In genomic region chr21:22573834-22574233, GRCh38 we compare ENCODE assay signal across 29 cellular contexts.
"Had no signal": no experiment of that assay in that cellular context is flagged by ENCODE, and none has a peak within 500 bp of the region (broad histone marks: within the 10 kb centered on the region; RNA-seq: fewer than 3 reads in every experiment).

No MANE protein-coding gene starts in this region.

- H3K27me3 ChIP-seq: ascending aorta, breast epithelium, colonic mucosa, heart left ventricle had no signal

- H3K4me1 ChIP-seq: ascending aorta, breast epithelium, colonic mucosa, heart left ventricle had no signal

- DNase-seq: activated B cell treated with CpG ODN at 0.5 μM for 24 hours; activated CD4-positive, alpha-beta T cell treated with anti-CD3 and anti-CD28 coated beads for 48 hours; activated CD4-positive, alpha-beta T cell treated with anti-CD3 and anti-CD28 coated beads, Interleukin-2, amount 50 U/mL, for 1 hour; activated CD4-positive, alpha-beta T cell treated with anti-CD3 and anti-CD28 coated beads, Interleukin-2, amount 50 U/mL, for 48 hours; activated CD8-positive, alpha-beta memory T cell treated with anti-CD3 and anti-CD28 coated beads for 24 hours; activated CD8-positive, alpha-beta T cell treated with anti-CD3 and anti-CD28 coated beads for 36 hours; activated effector memory CD4-positive, alpha-beta T cell treated with anti-CD3 and anti-CD28 coated beads, Interleukin-2, amount 50 U/mL, for 16 hours; activated naive CD4-positive, alpha-beta T cell treated with anti-CD3 and anti-CD28 coated beads, Interleukin-2, amount 10 ng/mL, durations not matched to agents 7 days and 5 days; activated naive CD8-positive, alpha-beta T cell treated with anti-CD3 and anti-CD28 coated beads, Interleukin-2, amount 10 ng/mL, durations not matched to agents 7 days and 5 days; activated T-cell treated with anti-CD3 and anti-CD28 coated beads, Interleukin-2, amount 50 U/mL, for 4 hours; central memory CD4-positive, alpha-beta T cell; cerebellar nuclear complex; colonic mucosa; effector CD8-positive, alpha-beta T cell; foreskin fibroblast; glutamatergic neuron; heart left ventricle; T-helper 9 cell; WERI-Rb-1 had no signal

- H3K36me3 Mint-ChIP-seq: activated naive CD4-positive, alpha-beta T cell treated with anti-CD3 and anti-CD28 coated beads, Interleukin-2, amount 10 ng/mL, durations not matched to agents 7 days and 5 days; activated naive CD4-positive, alpha-beta T cell treated with anti-CD3 and anti-CD28 coated beads, Interleukin-2, amount 50 U/mL, for 72 hours; activated naive CD8-positive, alpha-beta T cell treated with anti-CD3 and anti-CD28 coated beads, Interleukin-2, amount 10 ng/mL, durations not matched to agents 7 days and 5 days; brain had no signal

- H3K4me3 Mint-ChIP-seq: activated B cell treated with CpG ODN at 0.5 μM for 24 hours; activated CD8-positive, alpha-beta T cell treated with anti-CD3 and anti-CD28 coated beads for 36 hours; activated naive CD4-positive, alpha-beta T cell treated with anti-CD3 and anti-CD28 coated beads, Interleukin-2, amount 10 ng/mL, durations not matched to agents 7 days and 5 days; activated naive CD8-positive, alpha-beta T cell treated with anti-CD3 and anti-CD28 coated beads, Interleukin-2, amount 10 ng/mL, durations not matched to agents 7 days and 5 days; activated T-cell treated with anti-CD3 and anti-CD28 coated beads, Interleukin-2, amount 50 U/mL, for 4 hours; activated T-helper 1 cell treated with anti-CD3 and anti-CD28 coated beads, Interleukin-12 subunit alpha, Interleukin-12 subunit beta, Interleukin-2, Interleukin-4 antibody, amounts not matched to agents 30 ng/mL and 10 ng/mL and 1 ng/mL, durations not matched to agents 14 hours and 24 hours and 36 hours; brain; T-helper 1 cell treated with Interleukin-12 subunit alpha and Interleukin-12 subunit beta and Interleukin-4 antibody, amounts not matched to agents 30 μg/mL and 1 μg/mL, for 36 hours had no signal

- H3K9me3 ChIP-seq: ascending aorta, breast epithelium, colonic mucosa, heart left ventricle had no signal

- H3K9me3 Mint-ChIP-seq: activated B cell treated with CpG ODN at 0.5 μM for 24 hours; activated CD8-positive, alpha-beta T cell treated with anti-CD3 and anti-CD28 coated beads for 36 hours; activated naive CD4-positive, alpha-beta T cell treated with anti-CD3 and anti-CD28 coated beads, Interleukin-2, amount 10 ng/mL, durations not matched to agents 7 days and 5 days; activated naive CD8-positive, alpha-beta T cell treated with anti-CD3 and anti-CD28 coated beads, Interleukin-2, amount 10 ng/mL, durations not matched to agents 7 days and 5 days; activated T-cell treated with anti-CD3 and anti-CD28 coated beads, Interleukin-2, amount 50 U/mL, for 4 hours; activated T-helper 1 cell treated with anti-CD3 and anti-CD28 coated beads, Interleukin-12 subunit alpha, Interleukin-12 subunit beta, Interleukin-2, Interleukin-4 antibody, amounts not matched to agents 30 ng/mL and 10 ng/mL and 1 ng/mL, durations not matched to agents 14 hours and 24 hours and 36 hours; activated T-helper 2 cell treated with anti-CD3 and anti-CD28 coated beads, Interferon-gamma antibody, Interleukin-2, Interleukin-4, amounts not matched to agents 10 μg/mL and 5 μg/mL and 100 μg/mL, durations not matched to agents 14 hours and 24 hours and 36 hours; brain; T-helper 1 cell treated with Interleukin-12 subunit alpha and Interleukin-12 subunit beta and Interleukin-4 antibody, amounts not matched to agents 30 μg/mL and 1 μg/mL, for 36 hours had no signal

- H3K27ac ChIP-seq: ascending aorta, breast epithelium, cardiac muscle cell, colonic mucosa, heart left ventricle, WERI-Rb-1 had no signal

- H3K4me1 Mint-ChIP-seq: activated B cell treated with CpG ODN at 0.5 μM for 24 hours; activated naive CD4-positive, alpha-beta T cell treated with anti-CD3 and anti-CD28 coated beads, Interleukin-2, amount 10 ng/mL, durations not matched to agents 7 days and 5 days; activated naive CD8-positive, alpha-beta T cell treated with anti-CD3 and anti-CD28 coated beads, Interleukin-2, amount 10 ng/mL, durations not matched to agents 7 days and 5 days had no signal

- H3K27ac Mint-ChIP-seq: activated B cell treated with CpG ODN at 0.5 μM for 24 hours; activated CD8-positive, alpha-beta T cell treated with anti-CD3 and anti-CD28 coated beads for 36 hours; activated naive CD4-positive, alpha-beta T cell treated with anti-CD3 and anti-CD28 coated beads, Interleukin-2, amount 10 ng/mL, durations not matched to agents 7 days and 5 days; activated naive CD4-positive, alpha-beta T cell treated with anti-CD3 and anti-CD28 coated beads, Interleukin-2, amount 50 U/mL, for 72 hours; activated naive CD8-positive, alpha-beta T cell treated with anti-CD3 and anti-CD28 coated beads, Interleukin-2, amount 10 ng/mL, durations not matched to agents 7 days and 5 days; activated T-helper 1 cell treated with anti-CD3 and anti-CD28 coated beads, Interleukin-12 subunit alpha, Interleukin-12 subunit beta, Interleukin-2, Interleukin-4 antibody, amounts not matched to agents 30 ng/mL and 10 ng/mL and 1 ng/mL, durations not matched to agents 14 hours and 24 hours and 36 hours; activated T-helper 2 cell treated with anti-CD3 and anti-CD28 coated beads, Interferon-gamma antibody, Interleukin-2, Interleukin-4, amounts not matched to agents 10 μg/mL and 5 μg/mL and 100 μg/mL, durations not matched to agents 14 hours and 24 hours and 36 hours; brain; T-helper 1 cell treated with Interleukin-12 subunit alpha and Interleukin-12 subunit beta and Interleukin-4 antibody, amounts not matched to agents 30 μg/mL and 1 μg/mL, for 36 hours had no signal

- H3K27me3 Mint-ChIP-seq: activated B cell treated with CpG ODN at 0.5 μM for 24 hours; activated CD8-positive, alpha-beta T cell treated with anti-CD3 and anti-CD28 coated beads for 36 hours; activated naive CD4-positive, alpha-beta T cell treated with anti-CD3 and anti-CD28 coated beads, Interleukin-2, amount 10 ng/mL, durations not matched to agents 7 days and 5 days; activated naive CD8-positive, alpha-beta T cell treated with anti-CD3 and anti-CD28 coated beads, Interleukin-2, amount 10 ng/mL, durations not matched to agents 7 days and 5 days had no signal

- H3K36me3 ChIP-seq: ascending aorta, breast epithelium, cardiac muscle cell, colonic mucosa, heart left ventricle, WERI-Rb-1 had no signal

- ATAC-seq: activated CD4-positive, CD25-positive, alpha-beta regulatory T cell treated with anti-CD3 and anti-CD28 coated beads, Interleukin-2, amount 50 U/mL, for 24 hours; activated CD8-positive, alpha-beta T cell treated with anti-CD3 and anti-CD28 coated beads for 36 hours; activated naive CD4-positive, alpha-beta T cell treated with anti-CD3 and anti-CD28 coated beads, Interleukin-2, amount 50 U/mL, for 72 hours; activated T-cell treated with anti-CD3 and anti-CD28 coated beads, Interleukin-2, amount 50 U/mL, for 4 hours; esophagus mucosa; heart left ventricle had no signal

- H3K4me3 ChIP-seq: ascending aorta, breast epithelium, cardiac muscle cell, colonic mucosa, heart left ventricle had no signal
